In the genomic region with DNA sequence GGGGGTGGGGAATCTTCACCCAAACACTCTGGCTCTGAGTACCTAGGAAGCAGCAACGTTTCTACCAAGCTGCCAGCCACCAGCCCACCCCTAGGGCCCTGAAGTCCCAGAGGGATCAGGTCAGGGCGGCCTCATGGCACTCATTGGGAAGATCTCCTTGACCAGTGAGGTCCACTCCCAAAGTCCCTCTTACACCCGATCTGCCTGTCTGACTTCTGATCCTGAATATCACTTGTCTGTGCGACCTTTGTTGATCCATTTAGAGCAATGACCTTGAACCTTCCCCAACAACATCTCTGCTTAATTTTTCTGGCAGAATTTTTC, we compare ENCODE assay signal across 10 cellular contexts. TPM values are rescaled to one million over a fixed set of nuclear protein-coding genes. Genes with fewer than 3 reads are reported as not detected.
A peak's percentile ranks its signal among the peaks of the same experiment; 100 is the strongest.
DNase-seq lines count a peak whose midpoint lies in the region; ATAC-seq, FAIRE-seq and TF ChIP-seq lines count a peak whose summit lies in the region.
"Had no signal": no experiment of that assay in that cellular context is flagged by ENCODE, and none has a peak within 500 bp of the region (broad histone marks: within the 10 kb centered on the region; RNA-seq: fewer than 3 reads in every experiment).

No MANE protein-coding gene starts in this region.

- H3K9me3 ChIP-seq in adrenal gland (replicated peaks in 1 of 3) (no peaks in the 10 kb centered on the region), neutrophil (no peaks in the 10 kb centered on the region)
- H3K9me3 ChIP-seq: psoas muscle had no signal

- peak overlapping the region in 4 of 5 donors; percentile 32 to 80 (median 70) for H3K27ac ChIP-seq in adrenal gland
- H3K27ac ChIP-seq in neutrophil, result peak overlapping the region; percentile 51
- H3K27ac ChIP-seq: psoas muscle had no signal

- 57 to 70% (median 62%) methylated on average over 3 to 4 of the region's 4 CpGs for WGBS in adrenal gland, 4 donors

- H3K27me3 ChIP-seq in adrenal gland (no peaks in the 10 kb centered on the region), neutrophil (no peaks in the 10 kb centered on the region)

- H3K4me1 ChIP-seq in adrenal gland (replicated peaks in 1 of 2) (peaks cover 0 to 13% of the 10 kb centered on the region in 2 donors), neutrophil (ENCODE audit: control insufficient read depth in 1 of 2, insufficient read depth in 1 of 2, low read depth in 1 of 2, low read length in 1 of 2) (peaks cover 28 to 30% of the 10 kb centered on the region in 2 experiments)
- H3K4me1 ChIP-seq: psoas muscle had no signal

- H3K36me3 ChIP-seq in adrenal gland (replicated peaks in 1 of 2) (no peaks in the 10 kb centered on the region), neutrophil (no peaks in the 10 kb centered on the region)

- H3K4me3 ChIP-seq in adrenal gland (no peak overlapping the region), neutrophil (ENCODE audit: low read depth in 1 of 2, low read length in 1 of 2) (peak overlapping the region in 1 of 2 experiments; percentile 20)
- H3K4me3 ChIP-seq: psoas muscle had no signal

- peak; percentile 54 for FAIRE-seq in GM18507 (lab: Jason Lieb, UNC)

- peak; percentile 22 for ATAC-seq in HG02678 (IDR thresholded peaks at IDR 0.05; ENCODE audit: unreplicated experiment)

- no peak for TF ChIP-seq POLR2A in adrenal gland (IDR thresholded peaks at IDR 0.05)

- DNase-seq in GM18507 (ENCODE audit: extremely low spot score, insufficient read length, low read depth), result no peak
- no peak for DNase-seq in adrenal gland
- DNase-seq in HuH-7 (ENCODE audit: low spot score), result no peak
- DNase-seq in NCI-H1048 (lab: John Stamatoyannopoulos, UW), result no peak
- DNase-seq in NCI-H1105 (lab: John Stamatoyannopoulos, UW), result no peak
- DNase-seq in stimulated activated naive CD4-positive, alpha-beta T cell treated with Interleukin-2 at 50 U/mL for 16 hours (lab: John Stamatoyannopoulos, UW), result no peak
- DNase-seq: NCI-H748 treated with DMSO at 0.1 percent for 48 hours had no signal

- TF ChIP-seq CTCF in adrenal gland (IDR thresholded peaks at IDR 0.05) (no peak), neutrophil (IDR thresholded peaks at IDR 0.05) (no peak)

- intact Hi-C loops in adrenal gland (cut with DNase I), result no loop called here

RNA-seq across cellular contexts. Expression of gene GNA15, which starts 2.1 kb away (rescaled TPM):
- 10 to 100 TPM in 4 of 8 donors, 1 to 10 TPM in 4; 4.4 to 16.3 (median 10.3) TPM for total RNA-seq in adrenal gland
- 1 to 10 TPM; 1.6 to 7.3 (median 5.8) TPM for polyA plus RNA-seq in adrenal gland

RNA-seq across cellular contexts. Expression of gene GNA11, which starts 39.6 kb away (rescaled TPM):
- 10 to 100 TPM; 53.1 to 84.3 (median 64.4) TPM for total RNA-seq in adrenal gland
- 10 to 100 TPM; 20.6 to 38.3 (median 35.6) TPM for polyA plus RNA-seq in adrenal gland

RNA-seq across cellular contexts. Expression of gene S1PR4, which starts 44.8 kb away (rescaled TPM):
- 1 to 10 TPM in 7 of 8 donors, under 1 TPM in 1; 0.81 to 5.5 (median 2.6) TPM for total RNA-seq in adrenal gland
- polyA plus RNA-seq in adrenal gland, result 1 to 10 TPM in 2 of 3 donors, not detected in 1; 1.6 to 2.2 TPM

RNA-seq across cellular contexts. Expression of gene NCLN, which starts 52.0 kb away (rescaled TPM):
- 100 to 1,000 TPM in 4 of 8 donors, 10 to 100 TPM in 4; 51.5 to 193 (median 99.4) TPM for total RNA-seq in adrenal gland
- polyA plus RNA-seq in adrenal gland, result 100 to 1,000 TPM in 1 of 3 donors, 10 to 100 TPM in 2; 57.6 to 127 (median 93.6) TPM
